Comparison of ENCODE assay signal across 24 cellular contexts in genomic region chr4:147851135-147851534, GRCh38.
"Had no signal": no experiment of that assay in that cellular context is flagged by ENCODE, and none has a peak within 500 bp of the region (broad histone marks: within the 10 kb centered on the region; RNA-seq: fewer than 3 reads in every experiment).

No MANE protein-coding gene starts in this region.

- H3K9me3 ChIP-seq: MG63, SJSA1 had no signal

- H3K27ac ChIP-seq: SJSA1, SK-N-MC had no signal

- H3K27me3 ChIP-seq: MG63, SJSA1 had no signal

- DNase-seq: IMR-90, Karpas-422, KG1, MG63, NCI-H1092, NCI-H1105 treated with DMSO at 0.1 percent for 48 hours, NCI-H1417 treated with DMSO at 0.1 percent for 48 hours, NCI-H146, NCI-H1694 treated with DMSO at 0.1 percent for 48 hours, NCI-H1930, NCI-H2081, NCI-H2107, NCI-H226, NCI-H446, NCI-H510A, NCI-H524 treated with DMSO at 0.1 percent for 48 hours, NCI-H69, NCI-H774, Right ventricle myocardium superior, RPMI8226, SIG-M5 had no signal

- ATAC-seq: HepG2 had no signal

- H3K4me3 ChIP-seq: MG63, SJSA1, SK-N-MC had no signal

- H3K36me3 ChIP-seq: MG63 had no signal
